9 cellular contexts compared by ENCODE assay signal in the genomic region with DNA sequence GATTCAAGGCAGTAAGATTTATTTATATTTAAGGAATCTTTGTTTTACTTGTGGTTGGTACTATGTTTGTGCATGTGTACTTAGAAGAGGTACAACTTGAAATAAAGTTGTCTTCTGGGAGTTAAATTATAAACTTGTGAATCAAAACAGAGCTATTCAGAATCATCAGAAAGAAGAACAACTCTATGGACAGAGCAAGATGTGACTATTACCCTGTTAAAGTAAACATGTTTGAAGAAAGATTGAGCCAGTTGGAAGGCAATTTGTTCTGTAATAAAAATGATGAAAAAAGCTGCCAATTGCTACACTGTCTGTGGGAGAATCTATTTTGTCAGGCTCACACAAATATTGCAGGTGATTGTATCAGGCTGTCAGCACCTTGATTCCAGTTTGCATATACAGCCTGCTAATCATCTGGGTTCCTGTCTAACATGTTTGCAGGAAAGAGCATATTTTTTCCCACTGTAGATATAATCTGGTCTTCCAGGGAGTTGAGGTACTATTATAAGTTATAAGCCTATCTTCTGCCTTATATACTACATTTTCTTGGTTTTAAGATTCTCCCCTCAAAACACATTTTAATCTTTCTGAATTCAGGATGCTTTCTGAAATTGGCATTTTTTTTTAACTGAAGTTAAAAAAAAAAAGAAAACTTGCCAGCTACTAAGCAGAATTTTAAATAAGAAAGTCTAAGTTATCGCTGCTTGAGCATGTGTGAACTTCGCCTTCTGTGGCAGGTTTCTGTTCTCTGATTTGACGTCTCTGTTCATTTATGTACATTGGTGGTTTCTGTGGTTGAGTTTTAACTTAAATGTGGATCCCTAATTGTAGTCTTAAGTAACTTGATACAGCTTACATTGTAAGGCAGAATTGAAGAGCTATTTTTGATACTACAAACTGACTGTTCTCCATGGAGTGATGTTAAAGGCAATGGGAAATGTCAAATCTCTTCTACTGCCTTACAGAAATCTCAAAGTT. TPM values are rescaled to one million over a fixed set of nuclear protein-coding genes. Genes with fewer than 3 reads are reported as not detected.
DNase-seq lines count a peak whose midpoint lies in the region; ATAC-seq and TF ChIP-seq lines count a peak whose summit lies in the region.
"Had no signal": no experiment of that assay in that cellular context is flagged by ENCODE, and none has a peak within 500 bp of the region (broad histone marks: within the 10 kb centered on the region; RNA-seq: fewer than 3 reads in every experiment).

No MANE protein-coding gene starts in this region.

- H3K4me1 Mint-ChIP-seq in activated CD8-positive, alpha-beta T cell treated with anti-CD3 and anti-CD28 coated beads, Interleukin-2, amount 10 ng/mL, durations not matched to agents 7 days and 5 days (ENCODE audit: low read depth): peaks cover 42% of the 10 kb centered on the region

- H3K27me3 Mint-ChIP-seq in activated CD8-positive, alpha-beta T cell treated with anti-CD3 and anti-CD28 coated beads, Interleukin-2, amount 10 ng/mL, durations not matched to agents 7 days and 5 days (ENCODE audit: low read depth): no peaks in the 10 kb centered on the region

- ATAC-seq in GM21360 (IDR thresholded peaks at IDR 0.05; ENCODE audit: unreplicated experiment): peak; percentile 90
- ATAC-seq in HG03520 (IDR thresholded peaks at IDR 0.05; ENCODE audit: unreplicated experiment): peak; percentile 60
- ATAC-seq in activated CD8-positive, alpha-beta T cell treated with anti-CD3 and anti-CD28 coated beads, Interleukin-2, amount 10 ng/mL, durations not matched to agents 7 days and 5 days: peak; percentile 90
- ATAC-seq: HCT116 had no signal

- H3K27ac Mint-ChIP-seq in activated CD8-positive, alpha-beta T cell treated with anti-CD3 and anti-CD28 coated beads, Interleukin-2, amount 10 ng/mL, durations not matched to agents 7 days and 5 days: peak overlapping the region; percentile 82

- H3K4me3 Mint-ChIP-seq in activated CD8-positive, alpha-beta T cell treated with anti-CD3 and anti-CD28 coated beads, Interleukin-2, amount 10 ng/mL, durations not matched to agents 7 days and 5 days: peak overlapping the region; percentile 63

- peaks cover 4% of the 10 kb centered on the region for H3K9me3 Mint-ChIP-seq in activated CD8-positive, alpha-beta T cell treated with anti-CD3 and anti-CD28 coated beads, Interleukin-2, amount 10 ng/mL, durations not matched to agents 7 days and 5 days (ENCODE audit: insufficient read depth)

- CTCF ChIA-PET in activated CD8-positive, alpha-beta T cell treated with anti-CD3 and anti-CD28 coated beads, Interleukin-2, amount 10 ng/mL, durations not matched to agents 7 days and 5 days (lab: Charles Lee): interaction anchor here (1.0 to 2.5 kb wide), 7 partner anchors 8 to 233 kb away, joined by 3 to 13 read pairs (median 5); no protein-coding TSS in a partner anchor

- POLR2A ChIA-PET in activated CD8-positive, alpha-beta T cell treated with anti-CD3 and anti-CD28 coated beads, Interleukin-2, amount 10 ng/mL, durations not matched to agents 7 days and 5 days (lab: Charles Lee): interaction anchor here (0.5 to 2.3 kb wide), 6 partner anchors 8 to 266 kb away, joined by 3 to 12 read pairs (median 4); a partner anchor contains a TSS

- DNase-seq in GM06990 (ENCODE audit: extremely low read depth, insufficient read length) (peak; percentile 77), brain microvascular endothelial cell (no peak), DMS53 treated with DMSO at 0.1 percent for 48 hours (lab: John Stamatoyannopoulos, UW; ENCODE audit: unreplicated experiment) (no peak), NCI-H446 (lab: John Stamatoyannopoulos, UW) (no peak), iPS-NIHi7 (ENCODE audit: extremely low spot score) (no peak)
- peak; percentile 54 for DNase-seq in activated CD8-positive, alpha-beta T cell treated with anti-CD3 and anti-CD28 coated beads, Interleukin-2, amount 10 ng/mL, durations not matched to agents 7 days and 5 days

- H3K27ac ChIP-seq in brain microvascular endothelial cell: no peak overlapping the region

- in situ Hi-C loops in brain microvascular endothelial cell (cut with HindIII; ENCODE audit: low pct_ligation_motif_present, low sequenced_read_pairs): no loop called here

- H3K36me3 Mint-ChIP-seq in activated CD8-positive, alpha-beta T cell treated with anti-CD3 and anti-CD28 coated beads, Interleukin-2, amount 10 ng/mL, durations not matched to agents 7 days and 5 days (ENCODE audit: low read depth): peaks cover 35% of the 10 kb centered on the region

- H3K36me3 ChIP-seq in GM06990 (ENCODE audit: control insufficient read depth, insufficient read depth, low read length) (no peaks in the 10 kb centered on the region), brain microvascular endothelial cell (replicated peaks) (no peaks in the 10 kb centered on the region)

- no peaks in the 10 kb centered on the region for H3K27me3 ChIP-seq in GM06990 (replicated peaks; ENCODE audit: control insufficient read depth, insufficient read depth, low read length)
- H3K27me3 ChIP-seq in brain microvascular endothelial cell (replicated peaks): no peaks in the 10 kb centered on the region

- TF ChIP-seq CTCF in GM06990 (IDR thresholded peaks at IDR 0.05; ENCODE audit: insufficient read depth, low read length, poor library complexity, severe bottlenecking) (no peak), brain microvascular endothelial cell (IDR thresholded peaks at IDR 0.05; ENCODE audit: low read depth, low read length, missing control alignments) (no peak)

- peak overlapping the region; percentile 11 for H3K4me3 ChIP-seq in GM06990 (replicated peaks; ENCODE audit: low read depth, low read length)
- H3K4me3 ChIP-seq in brain microvascular endothelial cell (ENCODE audit: low read depth, low read length): no peak overlapping the region

RNA-seq across cellular contexts. Expression of a gene that starts 46.0 kb away (rescaled TPM):
- total RNA-seq in activated CD8-positive, alpha-beta T cell treated with anti-CD3 and anti-CD28 coated beads, Interleukin-2, amount 10 ng/mL, durations not matched to agents 7 days and 5 days: 10 to 100 TPM; 15.1 to 15.2 TPM

Comparison
In these comparisons a context has a peak if more than half of its experiments do, and no peak if none do; other contexts are left out.
1. DNase-seq: peak in GM06990 (single experiment) and activated CD8-positive, alpha-beta T cell treated with anti-CD3 and anti-CD28 coated beads, Interleukin-2, amount 10 ng/mL, durations not matched to agents 7 days and 5 days (single experiment); none in brain microvascular endothelial cell (single experiment), DMS53 treated with DMSO at 0.1 percent for 48 hours (single experiment), NCI-H446 (0 of 2) and iPS-NIHi7 (single experiment).
2. Peak in every context shown above with its lines, with median percentiles within 50 percentile points of each other: ATAC-seq.